ENCODE assay signal across 8 cellular contexts in the genomic region with DNA sequence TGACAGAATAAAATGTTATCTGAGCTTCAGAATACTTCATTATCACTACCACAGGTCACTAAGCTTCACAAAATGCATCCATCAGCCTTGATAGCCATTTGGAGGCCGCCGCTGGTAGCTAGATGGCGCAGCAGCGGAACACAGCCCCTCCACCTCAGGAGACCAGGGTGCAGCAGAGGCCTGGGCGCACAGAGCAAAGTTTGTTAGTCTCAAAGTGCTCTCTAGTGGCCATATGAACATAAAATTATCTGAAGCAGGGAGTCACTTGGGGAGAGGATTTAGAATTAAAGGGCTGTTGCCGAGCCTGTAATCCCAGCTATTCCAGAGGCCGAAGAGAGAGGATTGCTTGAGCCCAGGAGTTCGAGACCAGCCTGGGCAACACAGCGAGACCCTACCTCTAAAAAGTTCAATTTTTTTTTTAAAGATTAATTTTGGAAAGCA. TPM values are rescaled to one million over a fixed set of nuclear protein-coding genes. Genes with fewer than 3 reads are reported as not detected.
A peak's percentile ranks its signal among the peaks of the same experiment; 100 is the strongest.
DNase-seq lines count a peak whose midpoint lies in the region; ATAC-seq, FAIRE-seq and TF ChIP-seq lines count a peak whose summit lies in the region.

No MANE protein-coding gene starts in this region.

- TF ChIP-seq EP300 in neural cell (conservative IDR thresholded peaks at IDR 0.05; ENCODE audit: poor library complexity, severe bottlenecking) = no peak

- no peaks in the 10 kb centered on the region for H3K27me3 Mint-ChIP-seq in CD4-positive, alpha-beta memory T cell
- H3K27me3 Mint-ChIP-seq in activated CD4-positive, alpha-beta memory T cell treated with anti-CD3 and anti-CD28 coated beads, Interleukin-2, amount 10 ng/mL, durations not matched to agents 7 days and 5 days = peaks cover 14% of the 10 kb centered on the region

- no peaks in the 10 kb centered on the region for H3K9me2 ChIP-seq in neural cell (ENCODE audit: insufficient read depth, low read length)

- TF ChIP-seq CTCF in endothelial cell of umbilical vein (IDR thresholded peaks at IDR 0.05; ENCODE audit: extremely low read depth in 1 of 2, insufficient read depth in 1 of 2, low read depth in 1 of 2, low read length in 2 of 2) (peak; percentile 28 to 53), neural cell (IDR thresholded peaks at IDR 0.05; ENCODE audit: poor library complexity, severe bottlenecking) (peak; percentile 73), upper lobe of right lung (IDR thresholded peaks at IDR 0.05) (peak; percentile 47)

- H3K79me2 ChIP-seq in endothelial cell of umbilical vein (ENCODE audit: control insufficient read depth, insufficient read depth, low read length) (no peaks in the 10 kb centered on the region), neural cell (replicated peaks; ENCODE audit: insufficient read depth, low read length) (no peaks in the 10 kb centered on the region)

- BruUV-seq in endothelial cell of umbilical vein (replicated peaks; lab: Mats Ljungman, UMichigan) = no TSS peak

- no peaks in the 10 kb centered on the region for H3K9me3 Mint-ChIP-seq in CD4-positive, alpha-beta memory T cell
- H3K9me3 Mint-ChIP-seq in activated CD4-positive, alpha-beta memory T cell treated with anti-CD3 and anti-CD28 coated beads, Interleukin-2, amount 10 ng/mL, durations not matched to agents 7 days and 5 days = no peaks in the 10 kb centered on the region

- no peaks in the 10 kb centered on the region for H3K36me3 ChIP-seq in CD4-positive, alpha-beta memory T cell (ENCODE audit: insufficient read depth, low read length)
- H3K36me3 ChIP-seq in endothelial cell of umbilical vein (ENCODE audit: control insufficient read depth in 2 of 2, extremely low read depth in 1 of 2, insufficient read depth in 2 of 2, low read length in 2 of 2) (no peaks in the 10 kb centered on the region), neural cell (ENCODE audit: insufficient read depth, low read length) (no peaks in the 10 kb centered on the region), upper lobe of right lung (no peaks in the 10 kb centered on the region)

- peak; percentile 43 to 55 (median 47) for DNase-seq in CD4-positive, alpha-beta memory T cell
- DNase-seq in NCI-H69 (lab: John Stamatoyannopoulos, UW) (peak; percentile 89), endothelial cell of umbilical vein (ENCODE audit: low read depth, low spot score) (peak; percentile 69), upper lobe of right lung (peak; percentile 77)
- DNase-seq in activated CD4-positive, alpha-beta memory T cell treated with anti-CD3 and anti-CD28 coated beads, Interleukin-2, amount 10 ng/mL, durations not matched to agents 7 days and 5 days = peak; percentile 59

- no peaks in the 10 kb centered on the region for H3K27me3 ChIP-seq in CD4-positive, alpha-beta memory T cell (ENCODE audit: insufficient read depth, low read length)
- H3K27me3 ChIP-seq in endothelial cell of umbilical vein (ENCODE audit: control insufficient read depth in 2 of 2, insufficient read depth in 2 of 2, low read length in 2 of 2) (peaks cover 13 to 38% of the 10 kb centered on the region in 2 experiments), neural cell (ENCODE audit: insufficient read depth, low read depth, low read length) (no peaks in the 10 kb centered on the region), upper lobe of right lung (no peaks in the 10 kb centered on the region)

- intact Hi-C loops in CD4-positive, alpha-beta memory T cell (cut with micrococcal nuclease) = loop anchor here (2.0 kb wide), 1 partner anchor 119 kb away; no protein-coding TSS in a partner anchor
- intact Hi-C loops in endothelial cell of umbilical vein (cut with micrococcal nuclease) (loop anchor here (5.0 kb wide), 2 partner anchors 118 to 283 kb away; no protein-coding TSS in a partner anchor), upper lobe of right lung (cut with DNase I) (no loop called here)

- H3K9me1 ChIP-seq in endothelial cell of umbilical vein (replicated peaks; ENCODE audit: control insufficient read depth, extremely low read depth, insufficient read depth, low read length) = no peaks in the 10 kb centered on the region

- H2AFZ ChIP-seq in endothelial cell of umbilical vein (ENCODE audit: low read depth, low read length) = no peak overlapping the region
- no peak overlapping the region for H2AFZ ChIP-seq in neural cell (ENCODE audit: low read depth, low read length)

- POLR2A ChIA-PET in CD4-positive, alpha-beta memory T cell (lab: Charles Lee; ENCODE audit: partially characterized antibody) = no interaction called here
- POLR2A ChIA-PET in activated CD4-positive, alpha-beta memory T cell treated with anti-CD3 and anti-CD28 coated beads, Interleukin-2, amount 10 ng/mL, durations not matched to agents 7 days and 5 days (lab: Charles Lee) = no interaction called here
- POLR2A ChIA-PET in endothelial cell of umbilical vein (lab: Charles Lee) = no interaction called here

- dilution Hi-C loops in endothelial cell of umbilical vein (cut with MboI; ENCODE audit: extremely low pct_ligation_motif_present, low sequenced_read_pairs) = no loop called here

- FAIRE-seq in endothelial cell of umbilical vein (lab: Jason Lieb, UNC) = peak; percentile 81

- no peak overlapping the region for H3K27ac ChIP-seq in CD4-positive, alpha-beta memory T cell (ENCODE audit: low read depth, low read length)
- H3K27ac ChIP-seq in endothelial cell of umbilical vein (ENCODE audit: insufficient read depth, low read depth, low read length) = no peak overlapping the region
- no peak overlapping the region for H3K27ac ChIP-seq in neural cell (ENCODE audit: low read length)
- no peak overlapping the region for H3K27ac ChIP-seq in upper lobe of right lung

- peak; percentile 72 for TF ChIP-seq RAD21 in neural cell (conservative IDR thresholded peaks at IDR 0.05)

- H3K4me3 ChIP-seq in CD4-positive, alpha-beta memory T cell (ENCODE audit: low read length in 2 of 2) = no peak overlapping the region
- H3K4me3 ChIP-seq in endothelial cell of umbilical vein (replicated peaks in 1 of 3; ENCODE audit: insufficient read depth in 1 of 3, low read depth in 1 of 3, low read length in 3 of 3) (no peak overlapping the region), neural cell (ENCODE audit: low read length) (no peak overlapping the region), upper lobe of right lung (no peak overlapping the region)

- H4K20me1 ChIP-seq in endothelial cell of umbilical vein (replicated peaks; ENCODE audit: control insufficient read depth, extremely low read depth, insufficient read depth, low read length) (no peaks in the 10 kb centered on the region), neural cell (ENCODE audit: insufficient read depth) (no peaks in the 10 kb centered on the region)

- no peak for TF ChIP-seq POLR2A in endothelial cell of umbilical vein (IDR thresholded peaks at IDR 0.05; ENCODE audit: low read depth, low read length)

- no peak overlapping the region for H3K9ac ChIP-seq in endothelial cell of umbilical vein (replicated peaks; ENCODE audit: extremely low read depth, insufficient read depth, low read length)
- H3K9ac ChIP-seq in neural cell (ENCODE audit: low read length) = no peak overlapping the region

- H3K9me3 ChIP-seq in CD4-positive, alpha-beta memory T cell (ENCODE audit: control insufficient read depth in 1 of 2, low read length in 2 of 2) = no peaks in the 10 kb centered on the region
- no peaks in the 10 kb centered on the region for H3K9me3 ChIP-seq in endothelial cell of umbilical vein (replicated peaks; ENCODE audit: control insufficient read depth, insufficient read depth, low read length)
- H3K9me3 ChIP-seq in neural cell (ENCODE audit: low read length) = no peaks in the 10 kb centered on the region
- no peaks in the 10 kb centered on the region for H3K9me3 ChIP-seq in upper lobe of right lung

- H3K27ac Mint-ChIP-seq in CD4-positive, alpha-beta memory T cell = no peak overlapping the region
- no peak overlapping the region for H3K27ac Mint-ChIP-seq in activated CD4-positive, alpha-beta memory T cell treated with anti-CD3 and anti-CD28 coated beads, Interleukin-2, amount 10 ng/mL, durations not matched to agents 7 days and 5 days

- no peaks in the 10 kb centered on the region for H3K36me3 Mint-ChIP-seq in CD4-positive, alpha-beta memory T cell
- H3K36me3 Mint-ChIP-seq in activated CD4-positive, alpha-beta memory T cell treated with anti-CD3 and anti-CD28 coated beads, Interleukin-2, amount 10 ng/mL, durations not matched to agents 7 days and 5 days (ENCODE audit: low read depth) = no peaks in the 10 kb centered on the region

- no peaks in the 10 kb centered on the region for H3K4me1 ChIP-seq in CD4-positive, alpha-beta memory T cell (ENCODE audit: insufficient read depth, low read length)
- no peaks in the 10 kb centered on the region for H3K4me1 ChIP-seq in endothelial cell of umbilical vein (ENCODE audit: control insufficient read depth, extremely low read depth, insufficient read depth, low read length)
- no peaks in the 10 kb centered on the region for H3K4me1 ChIP-seq in upper lobe of right lung

- H3K4me3 Mint-ChIP-seq in CD4-positive, alpha-beta memory T cell = no peak overlapping the region
- H3K4me3 Mint-ChIP-seq in activated CD4-positive, alpha-beta memory T cell treated with anti-CD3 and anti-CD28 coated beads, Interleukin-2, amount 10 ng/mL, durations not matched to agents 7 days and 5 days = no peak overlapping the region

- CTCF ChIA-PET in CD4-positive, alpha-beta memory T cell (lab: Charles Lee; ENCODE audit: partially characterized antibody) = interaction anchor here (0.6 to 7.5 kb wide), 21 partner anchors 10 to 1785 kb away, joined by 3 to 76 read pairs (median 6); no protein-coding TSS in a partner anchor
- CTCF ChIA-PET in activated CD4-positive, alpha-beta memory T cell treated with anti-CD3 and anti-CD28 coated beads, Interleukin-2, amount 10 ng/mL, durations not matched to agents 7 days and 5 days (lab: Charles Lee) = interaction anchor here (0.8 to 2.5 kb wide), 9 partner anchors 9 to 446 kb away, joined by 3 to 12 read pairs (median 3); a partner anchor contains a TSS
- CTCF ChIA-PET in endothelial cell of umbilical vein (lab: Charles Lee) = interaction anchor here (0.6 to 6.4 kb wide), 19 partner anchors 9 to 1792 kb away, joined by 3 to 61 read pairs (median 5); no protein-coding TSS in a partner anchor

- H3K4me2 ChIP-seq in endothelial cell of umbilical vein (ENCODE audit: insufficient read depth, low read length) (no peak overlapping the region), neural cell (ENCODE audit: low read length) (no peak overlapping the region)

- ATAC-seq in GM19324 (IDR thresholded peaks at IDR 0.05; ENCODE audit: low FRiP score, unreplicated experiment) (peak; percentile 96), HG03196 (IDR thresholded peaks at IDR 0.05; ENCODE audit: unreplicated experiment) (peak; percentile 98), upper lobe of right lung (peak; percentile 93)

- H3F3A ChIP-seq in neural cell (ENCODE audit: insufficient read depth, low read length, poor library complexity, severe bottlenecking) = no peaks in the 10 kb centered on the region

- H3K4me1 Mint-ChIP-seq in CD4-positive, alpha-beta memory T cell = peaks cover 0 to 2% (median 0%) of the 10 kb centered on the region in 4 donors
- no peaks in the 10 kb centered on the region for H3K4me1 Mint-ChIP-seq in activated CD4-positive, alpha-beta memory T cell treated with anti-CD3 and anti-CD28 coated beads, Interleukin-2, amount 10 ng/mL, durations not matched to agents 7 days and 5 days

RNA-seq across cellular contexts. Expression of a gene that starts 8.1 kb away (rescaled TPM):
- total RNA-seq in CD4-positive, alpha-beta memory T cell = 10 to 100 TPM; 66.6 to 67.7 TPM
- 100 to 1,000 TPM in 1 of 2 donors, 10 to 100 TPM in 1; 86.6 to 119 TPM for polyA plus RNA-seq in CD4-positive, alpha-beta memory T cell
- total RNA-seq in activated CD4-positive, alpha-beta memory T cell treated with anti-CD3 and anti-CD28 coated beads, Interleukin-2, amount 10 ng/mL, durations not matched to agents 7 days and 5 days = 10 to 100 TPM; 71.0 to 72.9 TPM
- total RNA-seq in endothelial cell of umbilical vein (106 and 111 TPM in 2 replicates), upper lobe of right lung (88.6 TPM)
- polyA plus RNA-seq in endothelial cell of umbilical vein (93.1 and 105 TPM in 2 replicates), neural cell (26.4 and 26.9 TPM in 2 replicates)
- 97.1 and 97.8 TPM in 2 replicates for polyA plus RNA-seq in endothelial cell of umbilical vein (2011; cell fraction: cytosol; rRNA removed)
- polyA plus RNA-seq in endothelial cell of umbilical vein (2011; cell fraction: nucleus; rRNA removed) = 129 and 145 TPM in 2 replicates
- polyA plus RNA-seq in endothelial cell of umbilical vein (2012) = 111 and 134 TPM in 2 replicates
- polyA minus RNA-seq in endothelial cell of umbilical vein (83.2 and 85.4 TPM in 2 replicates), neural cell (19.2 and 22.5 TPM in 2 replicates)
- 17.5 TPM for polyA minus RNA-seq in endothelial cell of umbilical vein (2011; cell fraction: cytosol; rRNA and poly(A)+ RNA removed)
- polyA minus RNA-seq in endothelial cell of umbilical vein (2011; cell fraction: nucleus; rRNA and poly(A)+ RNA removed) = 36.2 and 47.3 TPM in 2 replicates
